In genomic region chr21:25562660-25563059, GRCh38 we compare ENCODE assay signal across 9 cellular contexts. TPM values are rescaled to one million over a fixed set of nuclear protein-coding genes. Genes with fewer than 3 reads are reported as not detected.
DNase-seq lines count a peak whose midpoint lies in the region; TF ChIP-seq lines count a peak whose summit lies in the region.
"Had no signal": no experiment of that assay in that cellular context is flagged by ENCODE, and none has a peak within 500 bp of the region (broad histone marks: within the 10 kb centered on the region; RNA-seq: fewer than 3 reads in every experiment).

No MANE protein-coding gene starts in this region.

- peaks cover 45 to 58% (median 48%) of the 10 kb centered on the region in 3 donors for H3K4me1 Mint-ChIP-seq in IgD-negative memory B cell

- no peaks in the 10 kb centered on the region for H3K79me2 ChIP-seq in mammary epithelial cell (ENCODE audit: insufficient read depth, low read length)

- H2AFZ ChIP-seq in mammary epithelial cell (ENCODE audit: low read depth, low read length) = peak overlapping the region; percentile 92

- H3K27me3 ChIP-seq in mammary epithelial cell (ENCODE audit: insufficient read depth, low read length) (no peaks in the 10 kb centered on the region), muscle layer of duodenum (ENCODE audit: low read depth, low read length) (no peaks in the 10 kb centered on the region), prostate gland (replicated peaks; ENCODE audit: insufficient read depth) (no peaks in the 10 kb centered on the region)

- H3K9me3 Mint-ChIP-seq in IgD-negative memory B cell = no peaks in the 10 kb centered on the region

- H3K4me3 ChIP-seq in AG09309 (ENCODE audit: control insufficient read depth, low read depth, low read length) = peak overlapping the region; percentile 55
- H3K4me3 ChIP-seq in mammary epithelial cell (replicated peaks in 1 of 3; ENCODE audit: insufficient read depth in 1 of 3, low read depth in 2 of 3, low read length in 3 of 3) = peak overlapping the region in 2 of 3 experiments; percentile 32 to 54
- peak overlapping the region; percentile 66 to 75 for H3K4me3 ChIP-seq in muscle layer of duodenum (ENCODE audit: low read depth in 1 of 2, low read length in 2 of 2)
- peak overlapping the region in 1 of 2 donors; percentile 46 for H3K4me3 ChIP-seq in prostate gland

- CTCF ChIA-PET in mammary epithelial cell (lab: Charles Lee; ENCODE audit: low non-redundant PET) = no interaction called here

- WGBS in mammary epithelial cell (ENCODE audit: low coverage, missing lambda C conversion rate) = 85% methylated on average over 10 of the region's 10 CpGs
- WGBS in prostate gland = 35% methylated on average over 10 of the region's 10 CpGs

- no peak overlapping the region for H3K9ac ChIP-seq in mammary epithelial cell (ENCODE audit: insufficient read depth, low read length)

- TF ChIP-seq POLR2A in prostate gland (IDR thresholded peaks at IDR 0.05) = no peak

- peak overlapping the region; percentile 93 to 100 (median 97) for H3K4me3 Mint-ChIP-seq in IgD-negative memory B cell

- TF ChIP-seq CTCF in AG09309 (IDR thresholded peaks at IDR 0.05; ENCODE audit: control insufficient read depth, insufficient read depth, low read depth, low read length, missing control alignments) (no peak), mammary epithelial cell (conservative IDR thresholded peaks at IDR 0.05 in 1 of 2, IDR thresholded peaks at IDR 0.05 in 1 of 2; ENCODE audit: extremely low read depth in 1 of 2, insufficient read depth in 1 of 2, low read depth in 1 of 2, low read length in 2 of 2) (no peak), prostate gland (IDR thresholded peaks at IDR 0.05) (no peak)

- H4K20me1 ChIP-seq in mammary epithelial cell (ENCODE audit: insufficient read depth, low read length) = no peaks in the 10 kb centered on the region

- intact Hi-C loops in mammary epithelial cell (cut with micrococcal nuclease) = no loop called here
- intact Hi-C loops in prostate gland (cut with DNase I) = no loop called here

- DNase-seq in AG09309 (ENCODE audit: low read depth) = no peak
- no peak for DNase-seq in mammary epithelial cell
- DNase-seq in NCI-H748 (lab: John Stamatoyannopoulos, UW; ENCODE audit: unreplicated experiment) = no peak
- no peak for DNase-seq in stimulated activated naive CD4-positive, alpha-beta T cell treated with Interleukin-2 at 50 U/mL for 16 hours (lab: John Stamatoyannopoulos, UW)
- DNase-seq in prostate gland (ENCODE audit: low spot score) = no peak
- DNase-seq in substantia nigra (lab: John Stamatoyannopoulos, UW) = no peak
- DNase-seq: NCI-H345 had no signal

- H3K36me3 Mint-ChIP-seq in IgD-negative memory B cell = no peaks in the 10 kb centered on the region

- dilution Hi-C loops in mammary epithelial cell (cut with HindIII; ENCODE audit: low sequenced_read_pairs) = no loop called here

- in situ Hi-C loops in mammary epithelial cell (cut with MboI; ENCODE audit: low sequenced_read_pairs in 2 of 2) = no loop called here

- H3K4me1 ChIP-seq in mammary epithelial cell (ENCODE audit: insufficient read depth, low read length) (peaks cover 7% of the 10 kb centered on the region), muscle layer of duodenum (ENCODE audit: control insufficient read depth in 1 of 2, insufficient read depth in 2 of 2, low read length in 2 of 2) (peaks cover 0 to 8% of the 10 kb centered on the region in 2 donors), prostate gland (replicated peaks) (no peaks in the 10 kb centered on the region)

- no TSS peak for BruUV-seq in mammary epithelial cell (replicated peaks; lab: Mats Ljungman, UMichigan)

- H3K4me2 ChIP-seq in mammary epithelial cell (ENCODE audit: insufficient read depth, low read depth, low read length) = peak overlapping the region; percentile 96

- peak overlapping the region; percentile 82 to 100 (median 91) for H3K27ac Mint-ChIP-seq in IgD-negative memory B cell

- no peaks in the 10 kb centered on the region for H3K27me3 Mint-ChIP-seq in IgD-negative memory B cell

- no peak overlapping the region for H3K27ac ChIP-seq in mammary epithelial cell (ENCODE audit: insufficient read depth, low read depth, low read length)
- peak overlapping the region; percentile 8 for H3K27ac ChIP-seq in muscle layer of duodenum (ENCODE audit: low read length)
- no peak overlapping the region for H3K27ac ChIP-seq in prostate gland
- no peak overlapping the region for H3K27ac ChIP-seq in substantia nigra (ENCODE audit: low read depth, low read length, poor library complexity, severe bottlenecking)

- H3K36me3 ChIP-seq in mammary epithelial cell (ENCODE audit: insufficient read depth, low read length) (no peaks in the 10 kb centered on the region), muscle layer of duodenum (ENCODE audit: control insufficient read depth in 1 of 2, insufficient read depth in 2 of 2, low read length in 2 of 2) (peaks cover 3 to 4% of the 10 kb centered on the region in 2 donors), prostate gland (no peaks in the 10 kb centered on the region)

- H3K9me3 ChIP-seq in mammary epithelial cell (replicated peaks; ENCODE audit: insufficient read depth, low read length) = no peaks in the 10 kb centered on the region
- no peaks in the 10 kb centered on the region for H3K9me3 ChIP-seq in muscle layer of duodenum (ENCODE audit: control insufficient read depth in 1 of 2, low read length in 2 of 2)
- no peaks in the 10 kb centered on the region for H3K9me3 ChIP-seq in prostate gland

RNA-seq across cellular contexts. Expression of gene MRPL39, which starts 44.6 kb away (rescaled TPM):
- polyA plus RNA-seq in IgD-negative memory B cell (36.8 TPM), mammary epithelial cell (37.9 TPM)
- total RNA-seq in mammary epithelial cell (10 to 100 TPM; 26.2 to 53.8 TPM), prostate gland (10 to 100 TPM; 15.4 to 15.8 TPM)
- 15.7 TPM for polyA minus RNA-seq in mammary epithelial cell
